Comparison of ENCODE assay signal across 1 cellular context in the genomic region with DNA sequence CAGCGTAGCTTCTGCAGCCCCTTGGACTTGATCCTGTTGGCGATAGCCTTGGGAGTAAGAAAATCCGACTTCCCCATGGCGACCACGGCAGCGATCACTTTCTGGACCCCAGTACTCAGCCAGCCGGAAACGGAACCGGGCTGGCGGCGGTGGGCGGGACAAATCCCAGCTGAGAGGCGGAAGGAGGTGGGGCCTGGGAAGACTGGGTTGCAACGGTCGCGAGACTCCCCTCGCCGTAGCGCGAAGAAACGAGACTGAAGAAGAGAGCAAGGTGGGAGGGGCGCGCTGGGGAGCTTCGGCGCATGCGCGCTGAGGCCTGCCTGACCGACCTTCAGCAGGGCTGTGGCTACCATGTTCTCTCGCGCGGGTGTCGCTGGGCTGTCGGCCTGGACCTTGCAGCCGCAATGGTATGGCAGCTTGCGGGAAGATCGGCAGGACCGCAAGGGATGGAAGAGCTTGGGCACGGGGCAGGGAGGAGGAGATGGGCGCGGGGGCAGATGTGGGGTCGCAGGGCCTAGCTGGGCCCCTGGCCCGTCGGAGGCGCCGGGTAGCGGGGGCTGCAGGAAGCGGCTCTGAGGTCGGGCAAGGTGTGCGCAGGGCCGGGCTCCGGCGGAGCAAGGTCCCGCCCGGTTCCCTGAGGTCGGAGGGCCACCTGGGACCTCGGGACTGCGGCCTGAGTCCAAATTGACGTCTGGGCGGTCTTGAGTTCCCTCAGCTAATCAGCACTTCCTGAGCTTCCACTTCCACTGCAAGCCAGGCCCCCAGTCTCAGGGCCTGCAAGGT.
TF ChIP-seq lines count a peak whose summit lies in the region.

A gene (plus strand): TSS at position 321 of the 783 bp plus-strand sequence. CDS start 31 bp downstream, at position 352.
A gene with protein sequence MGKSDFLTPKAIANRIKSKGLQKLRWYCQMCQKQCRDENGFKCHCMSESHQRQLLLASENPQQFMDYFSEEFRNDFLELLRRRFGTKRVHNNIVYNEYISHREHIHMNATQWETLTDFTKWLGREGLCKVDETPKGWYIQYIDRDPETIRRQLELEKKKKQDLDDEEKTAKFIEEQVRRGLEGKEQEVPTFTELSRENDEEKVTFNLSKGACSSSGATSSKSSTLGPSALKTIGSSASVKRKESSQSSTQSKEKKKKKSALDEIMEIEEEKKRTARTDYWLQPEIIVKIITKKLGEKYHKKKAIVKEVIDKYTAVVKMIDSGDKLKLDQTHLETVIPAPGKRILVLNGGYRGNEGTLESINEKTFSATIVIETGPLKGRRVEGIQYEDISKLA (minus strand): TSS at position 137 of the 783 bp plus-strand sequence. CDS start 60 bp downstream, at position 77.

TF ChIP-seq in HepG2, 621 proteins besides CTCF, POLR2A, EP300 and RAD21 (continued from another document and continues in another):
- peak; percentile 86 for TF ChIP-seq KMT2A (CRISPR knock-in tag; IDR thresholded peaks at IDR 0.05)
- TF ChIP-seq SAFB2 (CRISPR knock-in tag; IDR thresholded peaks at IDR 0.05; ENCODE audit: borderline replicate concordance, low read depth): peak; percentile 64; the same call in 1 of the 2 replicates
- no peak for TF ChIP-seq TMF1 (CRISPR knock-in tag; IDR thresholded peaks at IDR 0.05; ENCODE audit: low read depth)
- TF ChIP-seq NFE2L1 (CRISPR knock-in tag; IDR thresholded peaks at IDR 0.05; ENCODE audit: borderline replicate concordance): no peak; the same call in 1 of the 2 replicates
- TF ChIP-seq SUZ12 (IDR thresholded peaks at IDR 0.05; ENCODE audit: low read depth, low read length): no peak
- no peak; the same call in 1 of the 2 replicates for TF ChIP-seq MED1 (CRISPR knock-in tag; IDR thresholded peaks at IDR 0.05)
- no peak for TF ChIP-seq HNRNPH1 (optimal IDR thresholded peaks at IDR 0.05; ENCODE audit: low read depth, low read length)
- TF ChIP-seq, protein P1, sequence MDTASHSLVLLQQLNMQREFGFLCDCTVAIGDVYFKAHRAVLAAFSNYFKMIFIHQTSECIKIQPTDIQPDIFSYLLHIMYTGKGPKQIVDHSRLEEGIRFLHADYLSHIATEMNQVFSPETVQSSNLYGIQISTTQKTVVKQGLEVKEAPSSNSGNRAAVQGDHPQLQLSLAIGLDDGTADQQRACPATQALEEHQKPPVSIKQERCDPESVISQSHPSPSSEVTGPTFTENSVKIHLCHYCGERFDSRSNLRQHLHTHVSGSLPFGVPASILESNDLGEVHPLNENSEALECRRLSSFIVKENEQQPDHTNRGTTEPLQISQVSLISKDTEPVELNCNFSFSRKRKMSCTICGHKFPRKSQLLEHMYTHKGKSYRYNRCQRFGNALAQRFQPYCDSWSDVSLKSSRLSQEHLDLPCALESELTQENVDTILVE (CRISPR knock-in tag; IDR thresholded peaks at IDR 0.05): peak; percentile 56
- TF ChIP-seq, protein P2, sequence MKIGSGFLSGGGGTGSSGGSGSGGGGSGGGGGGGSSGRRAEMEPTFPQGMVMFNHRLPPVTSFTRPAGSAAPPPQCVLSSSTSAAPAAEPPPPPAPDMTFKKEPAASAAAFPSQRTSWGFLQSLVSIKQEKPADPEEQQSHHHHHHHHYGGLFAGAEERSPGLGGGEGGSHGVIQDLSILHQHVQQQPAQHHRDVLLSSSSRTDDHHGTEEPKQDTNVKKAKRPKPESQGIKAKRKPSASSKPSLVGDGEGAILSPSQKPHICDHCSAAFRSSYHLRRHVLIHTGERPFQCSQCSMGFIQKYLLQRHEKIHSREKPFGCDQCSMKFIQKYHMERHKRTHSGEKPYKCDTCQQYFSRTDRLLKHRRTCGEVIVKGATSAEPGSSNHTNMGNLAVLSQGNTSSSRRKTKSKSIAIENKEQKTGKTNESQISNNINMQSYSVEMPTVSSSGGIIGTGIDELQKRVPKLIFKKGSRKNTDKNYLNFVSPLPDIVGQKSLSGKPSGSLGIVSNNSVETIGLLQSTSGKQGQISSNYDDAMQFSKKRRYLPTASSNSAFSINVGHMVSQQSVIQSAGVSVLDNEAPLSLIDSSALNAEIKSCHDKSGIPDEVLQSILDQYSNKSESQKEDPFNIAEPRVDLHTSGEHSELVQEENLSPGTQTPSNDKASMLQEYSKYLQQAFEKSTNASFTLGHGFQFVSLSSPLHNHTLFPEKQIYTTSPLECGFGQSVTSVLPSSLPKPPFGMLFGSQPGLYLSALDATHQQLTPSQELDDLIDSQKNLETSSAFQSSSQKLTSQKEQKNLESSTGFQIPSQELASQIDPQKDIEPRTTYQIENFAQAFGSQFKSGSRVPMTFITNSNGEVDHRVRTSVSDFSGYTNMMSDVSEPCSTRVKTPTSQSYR (CRISPR knock-in tag; IDR thresholded peaks at IDR 0.05; ENCODE audit: borderline replicate concordance): no peak
- no peak for TF ChIP-seq RFXAP (CRISPR knock-in tag; IDR thresholded peaks at IDR 0.05; ENCODE audit: borderline replicate concordance)
- peak; percentile 90; the same call in 1 of the 2 replicates for TF ChIP-seq ZNF20 (CRISPR knock-in tag; IDR thresholded peaks at IDR 0.05)
- TF ChIP-seq CHD4 (IDR thresholded peaks at IDR 0.05; ENCODE audit: borderline replicate concordance, low read length): no peak
- TF ChIP-seq, protein P3, sequence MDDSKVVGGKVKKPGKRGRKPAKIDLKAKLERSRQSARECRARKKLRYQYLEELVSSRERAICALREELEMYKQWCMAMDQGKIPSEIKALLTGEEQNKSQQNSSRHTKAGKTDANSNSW (CRISPR knock-in tag; IDR thresholded peaks at IDR 0.05; ENCODE audit: borderline replicate concordance): no peak
- TF ChIP-seq KLF12 (CRISPR knock-in tag; IDR thresholded peaks at IDR 0.05; ENCODE audit: borderline replicate concordance): no peak
- TF ChIP-seq, protein P4, sequence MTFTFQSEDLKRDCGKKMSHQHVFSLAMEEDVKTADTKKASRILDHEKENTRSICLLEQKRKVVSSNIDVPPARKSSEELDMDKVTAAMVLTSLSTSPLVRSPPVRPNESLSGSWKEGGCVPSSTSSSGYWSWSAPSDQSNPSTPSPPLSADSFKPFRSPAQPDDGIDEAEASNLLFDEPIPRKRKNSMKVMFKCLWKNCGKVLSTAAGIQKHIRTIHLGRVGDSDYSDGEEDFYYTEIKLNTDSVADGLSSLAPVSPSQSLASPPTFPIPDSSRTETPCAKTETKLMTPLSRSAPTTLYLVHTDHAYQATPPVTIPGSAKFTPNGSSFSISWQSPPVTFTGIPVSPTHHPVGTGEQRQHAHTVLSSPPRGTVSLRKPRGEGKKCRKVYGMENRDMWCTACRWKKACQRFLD (CRISPR knock-in tag; IDR thresholded peaks at IDR 0.05; ENCODE audit: borderline replicate concordance): peak; percentile 43; the same call in 1 of the 2 replicates
- 0 out of 2 replicates have a peak, but pooled peaks have one; percentile 63 for TF ChIP-seq TARDBP (CRISPR knock-in tag; IDR thresholded peaks at IDR 0.05)
- no peak for TF ChIP-seq ZNF672 (CRISPR knock-in tag; IDR thresholded peaks at IDR 0.05)
- no peak; the same call in 1 of the 2 replicates for TF ChIP-seq ZNF614 (CRISPR knock-in tag; IDR thresholded peaks at IDR 0.05; ENCODE audit: borderline replicate concordance)
- TF ChIP-seq SMAD3 (CRISPR knock-in tag; IDR thresholded peaks at IDR 0.05): no peak
- TF ChIP-seq, protein P5, sequence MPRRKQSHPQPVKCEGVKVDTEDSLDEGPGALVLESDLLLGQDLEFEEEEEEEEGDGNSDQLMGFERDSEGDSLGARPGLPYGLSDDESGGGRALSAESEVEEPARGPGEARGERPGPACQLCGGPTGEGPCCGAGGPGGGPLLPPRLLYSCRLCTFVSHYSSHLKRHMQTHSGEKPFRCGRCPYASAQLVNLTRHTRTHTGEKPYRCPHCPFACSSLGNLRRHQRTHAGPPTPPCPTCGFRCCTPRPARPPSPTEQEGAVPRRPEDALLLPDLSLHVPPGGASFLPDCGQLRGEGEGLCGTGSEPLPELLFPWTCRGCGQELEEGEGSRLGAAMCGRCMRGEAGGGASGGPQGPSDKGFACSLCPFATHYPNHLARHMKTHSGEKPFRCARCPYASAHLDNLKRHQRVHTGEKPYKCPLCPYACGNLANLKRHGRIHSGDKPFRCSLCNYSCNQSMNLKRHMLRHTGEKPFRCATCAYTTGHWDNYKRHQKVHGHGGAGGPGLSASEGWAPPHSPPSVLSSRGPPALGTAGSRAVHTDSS (CRISPR knock-in tag; conservative IDR thresholded peaks at IDR 0.05): no peak
- TF ChIP-seq AHR (CRISPR knock-in tag; IDR thresholded peaks at IDR 0.05): peak; percentile 74; the same call in 1 of the 2 replicates
- TF ChIP-seq, protein P6, sequence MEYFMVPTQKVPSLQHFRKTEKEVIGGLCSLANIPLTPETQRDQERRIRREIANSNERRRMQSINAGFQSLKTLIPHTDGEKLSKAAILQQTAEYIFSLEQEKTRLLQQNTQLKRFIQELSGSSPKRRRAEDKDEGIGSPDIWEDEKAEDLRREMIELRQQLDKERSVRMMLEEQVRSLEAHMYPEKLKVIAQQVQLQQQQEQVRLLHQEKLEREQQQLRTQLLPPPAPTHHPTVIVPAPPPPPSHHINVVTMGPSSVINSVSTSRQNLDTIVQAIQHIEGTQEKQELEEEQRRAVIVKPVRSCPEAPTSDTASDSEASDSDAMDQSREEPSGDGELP (IDR thresholded peaks at IDR 0.05; ENCODE audit: borderline replicate concordance, low read depth): peak; percentile 98
- no peak for TF ChIP-seq ZNF549 (CRISPR knock-in tag; IDR thresholded peaks at IDR 0.05)
- TF ChIP-seq, protein P7, sequence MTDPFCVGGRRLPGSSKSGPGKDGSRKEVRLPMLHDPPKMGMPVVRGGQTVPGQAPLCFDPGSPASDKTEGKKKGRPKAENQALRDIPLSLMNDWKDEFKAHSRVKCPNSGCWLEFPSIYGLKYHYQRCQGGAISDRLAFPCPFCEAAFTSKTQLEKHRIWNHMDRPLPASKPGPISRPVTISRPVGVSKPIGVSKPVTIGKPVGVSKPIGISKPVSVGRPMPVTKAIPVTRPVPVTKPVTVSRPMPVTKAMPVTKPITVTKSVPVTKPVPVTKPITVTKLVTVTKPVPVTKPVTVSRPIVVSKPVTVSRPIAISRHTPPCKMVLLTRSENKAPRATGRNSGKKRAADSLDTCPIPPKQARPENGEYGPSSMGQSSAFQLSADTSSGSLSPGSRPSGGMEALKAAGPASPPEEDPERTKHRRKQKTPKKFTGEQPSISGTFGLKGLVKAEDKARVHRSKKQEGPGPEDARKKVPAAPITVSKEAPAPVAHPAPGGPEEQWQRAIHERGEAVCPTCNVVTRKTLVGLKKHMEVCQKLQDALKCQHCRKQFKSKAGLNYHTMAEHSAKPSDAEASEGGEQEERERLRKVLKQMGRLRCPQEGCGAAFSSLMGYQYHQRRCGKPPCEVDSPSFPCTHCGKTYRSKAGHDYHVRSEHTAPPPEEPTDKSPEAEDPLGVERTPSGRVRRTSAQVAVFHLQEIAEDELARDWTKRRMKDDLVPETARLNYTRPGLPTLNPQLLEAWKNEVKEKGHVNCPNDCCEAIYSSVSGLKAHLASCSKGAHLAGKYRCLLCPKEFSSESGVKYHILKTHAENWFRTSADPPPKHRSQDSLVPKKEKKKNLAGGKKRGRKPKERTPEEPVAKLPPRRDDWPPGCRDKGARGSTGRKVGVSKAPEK (CRISPR knock-in tag; IDR thresholded peaks at IDR 0.05; ENCODE audit: borderline replicate concordance): peak; percentile 34; the same call in 1 of the 2 replicates
- no peak for TF ChIP-seq ZNF557 (CRISPR knock-in tag; IDR thresholded peaks at IDR 0.05)
- TF ChIP-seq, protein P8, sequence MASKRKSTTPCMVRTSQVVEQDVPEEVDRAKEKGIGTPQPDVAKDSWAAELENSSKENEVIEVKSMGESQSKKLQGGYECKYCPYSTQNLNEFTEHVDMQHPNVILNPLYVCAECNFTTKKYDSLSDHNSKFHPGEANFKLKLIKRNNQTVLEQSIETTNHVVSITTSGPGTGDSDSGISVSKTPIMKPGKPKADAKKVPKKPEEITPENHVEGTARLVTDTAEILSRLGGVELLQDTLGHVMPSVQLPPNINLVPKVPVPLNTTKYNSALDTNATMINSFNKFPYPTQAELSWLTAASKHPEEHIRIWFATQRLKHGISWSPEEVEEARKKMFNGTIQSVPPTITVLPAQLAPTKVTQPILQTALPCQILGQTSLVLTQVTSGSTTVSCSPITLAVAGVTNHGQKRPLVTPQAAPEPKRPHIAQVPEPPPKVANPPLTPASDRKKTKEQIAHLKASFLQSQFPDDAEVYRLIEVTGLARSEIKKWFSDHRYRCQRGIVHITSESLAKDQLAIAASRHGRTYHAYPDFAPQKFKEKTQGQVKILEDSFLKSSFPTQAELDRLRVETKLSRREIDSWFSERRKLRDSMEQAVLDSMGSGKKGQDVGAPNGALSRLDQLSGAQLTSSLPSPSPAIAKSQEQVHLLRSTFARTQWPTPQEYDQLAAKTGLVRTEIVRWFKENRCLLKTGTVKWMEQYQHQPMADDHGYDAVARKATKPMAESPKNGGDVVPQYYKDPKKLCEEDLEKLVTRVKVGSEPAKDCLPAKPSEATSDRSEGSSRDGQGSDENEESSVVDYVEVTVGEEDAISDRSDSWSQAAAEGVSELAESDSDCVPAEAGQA (IDR thresholded peaks at IDR 0.05; ENCODE audit: low read depth): no peak
- TF ChIP-seq, protein P8 (CRISPR knock-in tag; IDR thresholded peaks at IDR 0.05; ENCODE audit: borderline replicate concordance): no peak
- peak; percentile 90 for TF ChIP-seq ZNF678 (CRISPR knock-in tag; IDR thresholded peaks at IDR 0.05)
- peak; percentile 89; the same call in 1 of the 2 replicates for TF ChIP-seq DMAP1 (CRISPR knock-in tag; IDR thresholded peaks at IDR 0.05)
- TF ChIP-seq ZNF367 (CRISPR knock-in tag; IDR thresholded peaks at IDR 0.05; ENCODE audit: borderline replicate concordance): no peak
- TF ChIP-seq ZNF326 (CRISPR knock-in tag; IDR thresholded peaks at IDR 0.05; ENCODE audit: borderline replicate concordance): no peak
- TF ChIP-seq CREM (IDR thresholded peaks at IDR 0.05): no peak
- TF ChIP-seq CREM (CRISPR knock-in tag; IDR thresholded peaks at IDR 0.05): no peak
- no peak for TF ChIP-seq PAWR (CRISPR knock-in tag; IDR thresholded peaks at IDR 0.05; ENCODE audit: borderline replicate concordance)
- TF ChIP-seq PLRG1 (conservative IDR thresholded peaks at IDR 0.05): no peak
- TF ChIP-seq HES4 (CRISPR knock-in tag; IDR thresholded peaks at IDR 0.05; ENCODE audit: borderline replicate concordance): peak; percentile 59; the same call in 1 of the 2 replicates
- no peak; the same call in 1 of the 2 replicates for TF ChIP-seq ZNF30 (CRISPR knock-in tag; IDR thresholded peaks at IDR 0.05)
- TF ChIP-seq, protein P9, sequence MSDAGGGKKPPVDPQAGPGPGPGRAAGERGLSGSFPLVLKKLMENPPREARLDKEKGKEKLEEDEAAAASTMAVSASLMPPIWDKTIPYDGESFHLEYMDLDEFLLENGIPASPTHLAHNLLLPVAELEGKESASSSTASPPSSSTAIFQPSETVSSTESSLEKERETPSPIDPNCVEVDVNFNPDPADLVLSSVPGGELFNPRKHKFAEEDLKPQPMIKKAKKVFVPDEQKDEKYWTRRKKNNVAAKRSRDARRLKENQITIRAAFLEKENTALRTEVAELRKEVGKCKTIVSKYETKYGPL (CRISPR knock-in tag; IDR thresholded peaks at IDR 0.05): no peak
